10 cellular contexts compared by ENCODE assay signal in the genomic region with DNA sequence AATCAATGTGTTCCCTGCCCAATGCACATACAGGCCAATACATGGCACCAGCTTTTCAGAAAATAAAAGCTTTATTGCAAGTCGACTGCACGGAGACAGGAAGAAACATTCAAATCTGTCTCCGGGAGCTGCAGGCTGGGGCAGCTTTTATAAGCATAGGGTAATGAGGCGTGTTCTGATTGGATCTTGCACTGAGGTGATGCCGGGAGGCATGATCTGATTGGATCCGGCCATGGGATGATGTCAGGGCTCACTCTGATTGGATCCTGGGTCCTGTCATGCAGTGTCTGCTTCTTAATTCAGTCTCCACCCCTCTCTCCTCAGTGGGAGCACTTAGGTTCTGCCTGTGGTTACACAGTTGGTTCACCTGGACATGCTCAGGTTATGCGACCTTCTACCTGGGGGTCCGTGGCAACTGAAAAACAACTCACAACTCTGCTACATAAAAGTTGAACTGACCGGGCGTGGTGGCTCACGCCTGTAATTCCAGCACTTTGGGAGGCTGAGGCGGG. TPM values are rescaled to one million over a fixed set of nuclear protein-coding genes. Genes with fewer than 3 reads are reported as not detected.
DNase-seq lines count a peak whose midpoint lies in the region; ATAC-seq and TF ChIP-seq lines count a peak whose summit lies in the region.
"Had no signal": no experiment of that assay in that cellular context is flagged by ENCODE, and none has a peak within 500 bp of the region (broad histone marks: within the 10 kb centered on the region; RNA-seq: fewer than 3 reads in every experiment).

No MANE protein-coding gene starts in this region.

- 53 to 61% methylated on average over 9 to 12 of the region's 12 CpGs for WGBS in body of pancreas, 2 donors
- WGBS in esophagus squamous epithelium, 2 donors, result 64 to 73% methylated on average over 10 of the region's 12 CpGs
- 67% methylated on average over 12 of the region's 12 CpGs for WGBS in right cardiac atrium

- no peaks in the 10 kb centered on the region for H3K9me3 ChIP-seq in body of pancreas
- no peaks in the 10 kb centered on the region for H3K9me3 ChIP-seq in esophagus squamous epithelium
- H3K9me3 ChIP-seq in right cardiac atrium (ENCODE audit: control insufficient read depth, low read length), result no peaks in the 10 kb centered on the region
- H3K9me3 ChIP-seq: neutrophil had no signal

- H3K36me3 ChIP-seq in body of pancreas (replicated peaks in 1 of 2; ENCODE audit: insufficient read depth in 1 of 2, low read depth in 2 of 2) (no peaks in the 10 kb centered on the region), esophagus squamous epithelium (no peaks in the 10 kb centered on the region)
- H3K36me3 ChIP-seq: neutrophil had no signal

- intact Hi-C loops in body of pancreas (cut with DNase I), result no loop called here
- intact Hi-C loops in esophagus squamous epithelium (cut with DNase I), result no loop called here
- intact Hi-C loops in right cardiac atrium (cut with DNase I), result no loop called here

- ATAC-seq in body of pancreas (peak; percentile 95), right cardiac atrium (no peak)

- TF ChIP-seq POLR2A in body of pancreas (IDR thresholded peaks at IDR 0.05) (peak in 2 of 3 donors; percentile 56 to 69), esophagus squamous epithelium (IDR thresholded peaks at IDR 0.05) (no peak)

- DNase-seq in stimulated activated CD4-positive, alpha-beta T cell treated with anti-CD3 and anti-CD28 coated beads, Interleukin-12 subunit alpha, Interleukin-12 subunit beta, amount 100 ng/mL, for 48 hours (ENCODE audit: low read depth in 2 of 3, low spot score in 1 of 3), result peak; percentile 10 to 29 (median 14)
- DNase-seq in stimulated activated CD4-positive, alpha-beta T cell treated with anti-CD3 and anti-CD28 coated beads, Interleukin-12 subunit alpha, Interleukin-12 subunit beta, amount 100 ng/mL, for 4 hours, result no peak
- DNase-seq in NCI-H2029 treated with DMSO at 0.1 percent for 48 hours (lab: John Stamatoyannopoulos, UW) (peak; percentile 78), body of pancreas (peak; percentile 75 to 88 (median 82)), superior temporal gyrus (ENCODE audit: extremely low spot score) (peak; percentile 23), esophagus squamous epithelium (lab: John Stamatoyannopoulos, UW) (no peak), mucosa of gallbladder (ENCODE audit: low spot score) (no peak), right cardiac atrium (no peak)

- H3K4me3 ChIP-seq in body of pancreas (no peak overlapping the region), esophagus squamous epithelium (no peak overlapping the region), right cardiac atrium (ENCODE audit: low read length) (no peak overlapping the region)

- H3K4me1 ChIP-seq in body of pancreas (no peaks in the 10 kb centered on the region), esophagus squamous epithelium (no peaks in the 10 kb centered on the region), right cardiac atrium (ENCODE audit: control insufficient read depth, insufficient read depth, low read length) (no peaks in the 10 kb centered on the region)

- TF ChIP-seq CTCF in body of pancreas (IDR thresholded peaks at IDR 0.05) (no peak), esophagus squamous epithelium (IDR thresholded peaks at IDR 0.05) (no peak)

- H3K27ac ChIP-seq in body of pancreas, result peak overlapping the region in 1 of 4 donors; percentile 62
- H3K27ac ChIP-seq in esophagus squamous epithelium, result no peak overlapping the region
- H3K27ac ChIP-seq in right cardiac atrium (ENCODE audit: low read length), result no peak overlapping the region
- H3K27ac ChIP-seq: neutrophil had no signal

- no peaks in the 10 kb centered on the region for H3K27me3 ChIP-seq in body of pancreas
- no peaks in the 10 kb centered on the region for H3K27me3 ChIP-seq in esophagus squamous epithelium
- no peaks in the 10 kb centered on the region for H3K27me3 ChIP-seq in right cardiac atrium (ENCODE audit: control insufficient read depth, insufficient read depth)
- H3K27me3 ChIP-seq: neutrophil had no signal

RNA-seq across cellular contexts. Expression of a gene that starts 11.8 kb away (rescaled TPM):
- total RNA-seq in body of pancreas, result under 1 TPM in 1 of 2 donors, not detected in 1; 0.26 TPM
- under 1 TPM in 1 of 4 donors, not detected in 3; 0.09 TPM for total RNA-seq in esophagus squamous epithelium
- 0.09 TPM for total RNA-seq in mucosa of gallbladder
- total RNA-seq in right cardiac atrium, result not detected
- polyA plus RNA-seq in right cardiac atrium, result not detected
- total RNA-seq: dermis microvascular lymphatic vessel endothelial cell had no signal

RNA-seq across cellular contexts. Expression of a gene that starts 48.0 kb away (rescaled TPM):
- total RNA-seq in body of pancreas (10 to 100 TPM; 53.1 to 87.4 TPM), esophagus squamous epithelium (100 to 1,000 TPM in 1 of 4 donors, 10 to 100 TPM in 3; 44.1 to 184 (median 89.1) TPM), mucosa of gallbladder (20.7 TPM), right cardiac atrium (10 to 100 TPM; 16.1 to 20.9 (median 18.5) TPM)
- polyA plus RNA-seq in right cardiac atrium, result 10.2 TPM

Comparison
In these comparisons a context has a peak if more than half of its experiments do, and no peak if none do; other contexts are left out.
1. DNase-seq: peak in stimulated activated CD4-positive, alpha-beta T cell treated with anti-CD3 and anti-CD28 coated beads, Interleukin-12 subunit alpha, Interleukin-12 subunit beta, amount 100 ng/mL, for 48 hours (3 of 3), NCI-H2029 treated with DMSO at 0.1 percent for 48 hours (single experiment), body of pancreas (4 of 4) and superior temporal gyrus (single experiment); none in stimulated activated CD4-positive, alpha-beta T cell treated with anti-CD3 and anti-CD28 coated beads, Interleukin-12 subunit alpha, Interleukin-12 subunit beta, amount 100 ng/mL, for 4 hours (single experiment), esophagus squamous epithelium (single experiment), mucosa of gallbladder (single experiment) and right cardiac atrium (0 of 3).
2. POLR2A ChIP-seq: peak in body of pancreas (2 of 3); none in esophagus squamous epithelium (0 of 4).